9 cellular contexts compared by ENCODE assay signal in the genomic region with DNA sequence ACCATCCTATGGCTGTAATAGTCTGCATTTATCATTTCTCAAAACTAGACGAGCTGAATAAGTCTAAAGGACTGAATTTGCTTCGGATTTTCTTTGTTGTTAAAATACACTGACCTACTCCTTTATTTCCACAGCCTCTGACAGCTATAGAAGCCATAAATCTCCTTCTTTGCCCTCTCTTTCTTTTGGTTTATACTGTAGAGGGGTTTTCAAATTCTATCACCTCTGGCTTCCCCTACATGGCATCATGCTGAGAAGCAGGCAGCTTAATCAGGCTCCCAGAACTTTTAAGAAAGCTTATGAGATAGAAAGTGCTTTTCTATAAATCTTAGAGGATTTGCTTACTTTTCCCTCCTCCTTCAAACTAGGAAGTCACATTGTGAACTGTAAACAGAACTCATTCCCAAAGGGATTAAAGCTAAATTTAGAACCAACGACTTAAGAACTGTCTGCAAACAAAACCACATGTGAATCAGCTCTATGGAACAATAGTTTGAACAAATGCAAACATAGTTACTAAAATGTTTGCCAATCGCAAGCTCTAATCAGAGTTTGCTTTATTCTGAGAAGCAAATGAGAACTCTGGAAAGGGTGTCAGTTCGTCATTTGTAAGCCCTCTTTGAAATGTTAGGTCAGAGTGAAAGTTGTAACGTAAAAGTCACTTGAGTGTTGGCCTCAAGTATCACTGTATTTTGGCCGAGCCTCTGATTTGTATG.
DNase-seq lines count a peak whose midpoint lies in the region; ATAC-seq and TF ChIP-seq lines count a peak whose summit lies in the region.
"Had no signal": no experiment of that assay in that cellular context is flagged by ENCODE, and none has a peak within 500 bp of the region (broad histone marks: within the 10 kb centered on the region; RNA-seq: fewer than 3 reads in every experiment).

No MANE protein-coding gene starts in this region.

- no peaks in the 10 kb centered on the region for H3K36me3 Mint-ChIP-seq in activated T-cell treated with anti-CD3 and anti-CD28 coated beads, Interleukin-2, amount 50 U/mL, for 4 hours (ENCODE audit: insufficient read depth)

- peak overlapping the region; percentile 28 for H3K27ac ChIP-seq in upper lobe of right lung

- H3K27me3 Mint-ChIP-seq in activated T-cell treated with anti-CD3 and anti-CD28 coated beads, Interleukin-2, amount 50 U/mL, for 4 hours (ENCODE audit: low read depth) = no peaks in the 10 kb centered on the region

- H3K4me3 ChIP-seq in upper lobe of right lung = peak overlapping the region; percentile 12

- peak; percentile 35 for ATAC-seq in upper lobe of right lung
- ATAC-seq in activated T-cell treated with anti-CD3 and anti-CD28 coated beads, Interleukin-2, amount 50 U/mL, for 4 hours = no peak

- no peaks in the 10 kb centered on the region for H3K27me3 ChIP-seq in upper lobe of right lung

- H3K4me3 Mint-ChIP-seq in activated T-cell treated with anti-CD3 and anti-CD28 coated beads, Interleukin-2, amount 50 U/mL, for 4 hours = no peak overlapping the region
- H3K4me3 Mint-ChIP-seq: B cell had no signal

- no peaks in the 10 kb centered on the region for H3K4me1 Mint-ChIP-seq in activated T-cell treated with anti-CD3 and anti-CD28 coated beads, Interleukin-2, amount 50 U/mL, for 4 hours (ENCODE audit: low read depth)

- TF ChIP-seq CTCF in upper lobe of right lung (IDR thresholded peaks at IDR 0.05) = no peak

- no peaks in the 10 kb centered on the region for H3K36me3 ChIP-seq in upper lobe of right lung

- DNase-seq in NCI-H2029 (lab: John Stamatoyannopoulos, UW) (peak; percentile 14), NCI-H2029 treated with DMSO at 0.1 percent for 48 hours (lab: John Stamatoyannopoulos, UW) (no peak), astrocyte of the hippocampus (ENCODE audit: low read depth, low spot score) (peak; percentile 83), kidney tubule cell (ENCODE audit: low spot score) (peak; percentile 51), upper lobe of right lung (no peak), D341Med (ENCODE audit: low spot score) (no peak), NCI-H1694 (lab: John Stamatoyannopoulos, UW) (no peak)
- no peak for DNase-seq in activated T-cell treated with anti-CD3 and anti-CD28 coated beads, Interleukin-2, amount 50 U/mL, for 4 hours

- no peaks in the 10 kb centered on the region for H3K9me3 ChIP-seq in upper lobe of right lung

- peaks cover 4% of the 10 kb centered on the region for H3K4me1 ChIP-seq in upper lobe of right lung

- no peaks in the 10 kb centered on the region for H3K9me3 Mint-ChIP-seq in activated T-cell treated with anti-CD3 and anti-CD28 coated beads, Interleukin-2, amount 50 U/mL, for 4 hours

- intact Hi-C loops in upper lobe of right lung (cut with DNase I) = no loop called here

Comparison
In these comparisons a context has a peak if more than half of its experiments do, and no peak if none do; other contexts are left out.
1. DNase-seq: peak in NCI-H2029 (single experiment), astrocyte of the hippocampus (single experiment) and kidney tubule cell (single experiment); none in NCI-H2029 treated with DMSO at 0.1 percent for 48 hours (single experiment), upper lobe of right lung (single experiment), D341Med (single experiment), NCI-H1694 (single experiment) and activated T-cell treated with anti-CD3 and anti-CD28 coated beads, Interleukin-2, amount 50 U/mL, for 4 hours (single experiment).